In the genomic region with DNA sequence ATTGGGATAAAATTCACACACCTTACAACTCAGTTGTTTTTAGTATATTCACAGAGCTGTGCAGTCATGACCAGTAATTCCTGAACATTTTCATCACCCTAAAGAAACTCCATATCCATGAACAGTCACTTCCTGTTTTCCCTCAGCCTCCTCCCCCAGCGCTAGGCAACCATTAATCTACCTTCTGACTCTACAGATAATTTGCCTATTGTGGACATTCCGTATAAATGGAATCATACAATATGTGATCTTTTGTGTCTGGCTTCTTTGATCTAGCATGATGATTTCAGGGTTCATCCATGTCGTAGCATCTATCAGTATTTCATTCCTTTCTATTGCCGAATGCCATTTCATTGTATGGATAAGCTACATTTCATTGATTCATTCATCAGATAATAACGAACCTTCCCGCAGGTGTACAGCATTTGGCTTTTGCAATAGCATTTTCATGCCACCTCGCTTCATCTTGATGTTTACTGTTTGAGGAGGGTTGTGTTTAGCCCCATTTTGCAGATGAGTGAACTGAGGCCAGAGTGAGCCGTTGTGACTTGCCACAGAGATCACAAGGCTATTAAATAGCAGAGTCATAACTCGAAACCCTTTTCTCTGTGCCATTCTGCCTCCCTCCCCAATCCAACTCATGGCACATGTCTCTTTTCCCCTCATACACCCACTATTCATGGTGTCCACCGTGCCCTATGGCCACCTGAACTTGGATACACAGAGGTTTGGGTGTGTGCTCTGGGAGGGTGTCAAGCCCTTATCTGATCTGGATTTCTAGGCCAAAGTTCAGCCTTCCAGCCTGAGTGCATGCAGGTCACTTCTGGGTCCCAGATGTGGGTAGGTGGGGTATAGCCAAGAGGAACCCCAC, we compare ENCODE assay signal across 11 cellular contexts. TPM values are rescaled to one million over a fixed set of nuclear protein-coding genes. Genes with fewer than 3 reads are reported as not detected.
DNase-seq lines count a peak whose midpoint lies in the region; ATAC-seq and TF ChIP-seq lines count a peak whose summit lies in the region.
"Had no signal": no experiment of that assay in that cellular context is flagged by ENCODE, and none has a peak within 500 bp of the region (broad histone marks: within the 10 kb centered on the region; RNA-seq: fewer than 3 reads in every experiment).

No MANE protein-coding gene starts in this region.

- no peaks in the 10 kb centered on the region for H4K20me1 ChIP-seq in mammary epithelial cell (ENCODE audit: insufficient read depth, low read length)

- H2AFZ ChIP-seq in mammary epithelial cell (ENCODE audit: low read depth, low read length) = no peak overlapping the region

- H3K4me3 Mint-ChIP-seq in activated T-cell treated with anti-CD3 and anti-CD28 coated beads, Interleukin-2, amount 50 U/mL, for 72 hours = no peak overlapping the region

- H3K9ac ChIP-seq in mammary epithelial cell (ENCODE audit: insufficient read depth, low read length) = no peak overlapping the region

- H3K4me1 Mint-ChIP-seq in activated T-cell treated with anti-CD3 and anti-CD28 coated beads, Interleukin-2, amount 50 U/mL, for 72 hours (ENCODE audit: low read depth) = peaks cover 19% of the 10 kb centered on the region

- dilution Hi-C loops in mammary epithelial cell (cut with HindIII; ENCODE audit: low sequenced_read_pairs) = no loop called here

- H3K4me3 ChIP-seq in mammary epithelial cell (replicated peaks in 1 of 3; ENCODE audit: insufficient read depth in 1 of 3, low read depth in 2 of 3, low read length in 3 of 3) = no peak overlapping the region

- H3K27me3 Mint-ChIP-seq in activated T-cell treated with anti-CD3 and anti-CD28 coated beads, Interleukin-2, amount 50 U/mL, for 72 hours (ENCODE audit: low read depth) = no peaks in the 10 kb centered on the region

- H3K27ac ChIP-seq in mammary epithelial cell (ENCODE audit: insufficient read depth, low read depth, low read length) = peak overlapping the region; percentile 40

- peaks cover 49% of the 10 kb centered on the region for H3K4me1 ChIP-seq in mammary epithelial cell (ENCODE audit: insufficient read depth, low read length)

- no peak for TF ChIP-seq CTCF in mammary epithelial cell (conservative IDR thresholded peaks at IDR 0.05 in 1 of 2, IDR thresholded peaks at IDR 0.05 in 1 of 2; ENCODE audit: extremely low read depth in 1 of 2, insufficient read depth in 1 of 2, low read depth in 1 of 2, low read length in 2 of 2)

- no peaks in the 10 kb centered on the region for H3K27me3 ChIP-seq in mammary epithelial cell (ENCODE audit: insufficient read depth, low read length)

- ATAC-seq in activated T-cell treated with anti-CD3 and anti-CD28 coated beads, Interleukin-2, amount 50 U/mL, for 72 hours (replicated peaks in 1 of 2) = no peak
- ATAC-seq in HG02852 (IDR thresholded peaks at IDR 0.05; ENCODE audit: unreplicated experiment) = no peak

- H3K9me3 Mint-ChIP-seq in activated T-cell treated with anti-CD3 and anti-CD28 coated beads, Interleukin-2, amount 50 U/mL, for 72 hours = no peaks in the 10 kb centered on the region

- no TSS peak for BruUV-seq in mammary epithelial cell (replicated peaks; lab: Mats Ljungman, UMichigan)

- intact Hi-C loops in mammary epithelial cell (cut with micrococcal nuclease) = no loop called here

- H3K27ac Mint-ChIP-seq in activated T-cell treated with anti-CD3 and anti-CD28 coated beads, Interleukin-2, amount 50 U/mL, for 72 hours = no peak overlapping the region

- no peaks in the 10 kb centered on the region for H3K79me2 ChIP-seq in mammary epithelial cell (ENCODE audit: insufficient read depth, low read length)

- CTCF ChIA-PET in mammary epithelial cell (lab: Charles Lee; ENCODE audit: low non-redundant PET) = no interaction called here

- in situ Hi-C loops in mammary epithelial cell (cut with MboI; ENCODE audit: low sequenced_read_pairs in 2 of 2) = loop anchor here in 1 of 2 donors (10.0 kb wide), 1 partner anchor 66 kb away; no protein-coding TSS in a partner anchor

- H3K9me3 ChIP-seq in mammary epithelial cell (replicated peaks; ENCODE audit: insufficient read depth, low read length) = no peaks in the 10 kb centered on the region

- H3K36me3 ChIP-seq in mammary epithelial cell (ENCODE audit: insufficient read depth, low read length) = no peaks in the 10 kb centered on the region

- WGBS in mammary epithelial cell (ENCODE audit: low coverage, missing lambda C conversion rate) = 92% methylated on average over 10 of the region's 10 CpGs

- DNase-seq in AG08396 (ENCODE audit: low spot score) = peak; percentile 59
- DNase-seq in HS-5 (ENCODE audit: low read depth) = peak; percentile 82
- peak; percentile 77 for DNase-seq in mammary epithelial cell
- peak; percentile 89 to 92 for DNase-seq in lung microvascular endothelial cell (ENCODE audit: low read depth in 2 of 2)
- no peak for DNase-seq in effector CD4-positive, alpha-beta T cell
- DNase-seq in activated T-cell treated with anti-CD3 and anti-CD28 coated beads, Interleukin-2, amount 50 U/mL, for 72 hours = no peak
- no peak for DNase-seq in activated effector memory CD4-positive, alpha-beta T cell treated with Interleukin-2 at 50 U/mL for 16 hours
- DNase-seq: NCI-H1930, nucleus accumbens, SHP77 had no signal

- no peaks in the 10 kb centered on the region for H3K36me3 Mint-ChIP-seq in activated T-cell treated with anti-CD3 and anti-CD28 coated beads, Interleukin-2, amount 50 U/mL, for 72 hours (ENCODE audit: insufficient read depth in 2 of 2)

- no peak overlapping the region for H3K4me2 ChIP-seq in mammary epithelial cell (ENCODE audit: insufficient read depth, low read depth, low read length)

RNA-seq across cellular contexts. Expression of a gene that starts 11.1 kb away (rescaled TPM):
- total RNA-seq in mammary epithelial cell (1,000 to 10,000 TPM; 1,183 to 1,246 TPM), lung microvascular endothelial cell (409 and 410 TPM in 2 replicates)
- 295 TPM for polyA plus RNA-seq in mammary epithelial cell
- polyA minus RNA-seq in mammary epithelial cell = 996 TPM
- 100 to 1,000 TPM; 529 to 662 TPM for total RNA-seq in activated T-cell treated with anti-CD3 and anti-CD28 coated beads, Interleukin-2, amount 50 U/mL, for 72 hours

Comparison
In these comparisons a context has a peak if more than half of its experiments do, and no peak if none do; other contexts are left out.
1. DNase-seq: peak in AG08396 (single experiment), HS-5 (single experiment), mammary epithelial cell (single experiment) and lung microvascular endothelial cell (2 of 2); none in effector CD4-positive, alpha-beta T cell (single experiment), activated T-cell treated with anti-CD3 and anti-CD28 coated beads, Interleukin-2, amount 50 U/mL, for 72 hours (0 of 2) and activated effector memory CD4-positive, alpha-beta T cell treated with Interleukin-2 at 50 U/mL for 16 hours (single experiment).